ENCODE assay signal across 12 cellular contexts in genomic region chr5:33890633-33891032, GRCh38. TPM values are rescaled to one million over a fixed set of nuclear protein-coding genes. Genes with fewer than 3 reads are reported as not detected.
DNase-seq lines count a peak whose midpoint lies in the region; FAIRE-seq and TF ChIP-seq lines count a peak whose summit lies in the region.
"Had no signal": no experiment of that assay in that cellular context is flagged by ENCODE, and none has a peak within 500 bp of the region (broad histone marks: within the 10 kb centered on the region; RNA-seq: fewer than 3 reads in every experiment).

No MANE protein-coding gene starts in this region.

- intact Hi-C loops in breast epithelium (cut with DNase I; ENCODE audit: low total_unique reads) = no loop called here

- H3K27me3 ChIP-seq in breast epithelium (no peaks in the 10 kb centered on the region), mesendoderm (ENCODE audit: insufficient read depth, low read length, poor library complexity) (no peaks in the 10 kb centered on the region), MM.1S (replicated peaks; ENCODE audit: insufficient read depth, low read length) (no peaks in the 10 kb centered on the region), small intestine (ENCODE audit: control insufficient read depth in 2 of 2, insufficient read depth in 2 of 2, low read length in 2 of 2) (no peaks in the 10 kb centered on the region)

- H3K27ac ChIP-seq in breast epithelium (peak overlapping the region in 1 of 2 donors; percentile 84), mesendoderm (ENCODE audit: low read depth, low read length) (no peak overlapping the region), MM.1S (ENCODE audit: low read length) (no peak overlapping the region), small intestine (ENCODE audit: low read depth in 1 of 2, low read length in 1 of 2) (no peak overlapping the region)

- H2BK5ac ChIP-seq in mesendoderm (ENCODE audit: low read length) = no peak overlapping the region

- H3K4me1 ChIP-seq in breast epithelium (no peaks in the 10 kb centered on the region), mesendoderm (ENCODE audit: control insufficient read depth, low read depth, low read length) (peaks cover 2% of the 10 kb centered on the region), MM.1S (ENCODE audit: low read length) (no peaks in the 10 kb centered on the region), small intestine (ENCODE audit: control insufficient read depth in 2 of 2, insufficient read depth in 1 of 2, low read depth in 1 of 2, low read length in 1 of 2) (no peaks in the 10 kb centered on the region)
- H3K4me1 ChIP-seq: Caco-2 had no signal

- no peaks in the 10 kb centered on the region for H3K79me2 ChIP-seq in mesendoderm (ENCODE audit: control insufficient read depth, insufficient read depth, low read length)
- H3K79me2 ChIP-seq in MM.1S (ENCODE audit: low read length) = no peaks in the 10 kb centered on the region

- no peak overlapping the region for H2BK15ac ChIP-seq in mesendoderm (replicated peaks; ENCODE audit: low read depth)

- H2BK120ac ChIP-seq in mesendoderm (ENCODE audit: low read depth, low read length) = no peak overlapping the region

- H3K4me3 ChIP-seq in AG10803 (ENCODE audit: low read length) (peak overlapping the region; percentile 71), breast epithelium (peak overlapping the region; percentile 47 to 75 (median 52)), mesendoderm (ENCODE audit: low read length) (no peak overlapping the region), MM.1S (ENCODE audit: low read length) (no peak overlapping the region), small intestine (ENCODE audit: low read depth in 1 of 2, low read length in 2 of 2) (no peak overlapping the region)

- peak overlapping the region; percentile 70 for H3K56ac ChIP-seq in mesendoderm (ENCODE audit: low read length)

- H4K20me1 ChIP-seq in MM.1S (ENCODE audit: insufficient read depth, low read length) = no peaks in the 10 kb centered on the region

- no peaks in the 10 kb centered on the region for H3F3A ChIP-seq in MM.1S (ENCODE audit: insufficient read depth, low read length)

- H3K4ac ChIP-seq in mesendoderm (ENCODE audit: low read depth, low read length) = no peak overlapping the region

- no peak overlapping the region for H3K18ac ChIP-seq in mesendoderm (ENCODE audit: low read length)

- no peak for TF ChIP-seq POLR2A in breast epithelium (IDR thresholded peaks at IDR 0.05)

- no peak overlapping the region for H4K8ac ChIP-seq in mesendoderm (ENCODE audit: low read depth, low read length)

- FAIRE-seq in small intestine (lab: Jason Lieb, UNC) = no peak

- no peak overlapping the region for H2AK5ac ChIP-seq in mesendoderm (ENCODE audit: low read length)

- H3K23ac ChIP-seq in mesendoderm (ENCODE audit: low read length) = no peak overlapping the region

- H3K9ac ChIP-seq in mesendoderm (ENCODE audit: low read length) = no peak overlapping the region
- no peak overlapping the region for H3K9ac ChIP-seq in MM.1S (ENCODE audit: low read length)

- CTCF ChIA-PET in HEK293T (lab: Yijun Ruan, JAX) = no interaction called here

- peaks cover under 1% of the 10 kb centered on the region for H3K79me1 ChIP-seq in mesendoderm (ENCODE audit: low read length)

- POLR2A ChIA-PET in HEK293T (lab: Yijun Ruan, JAX) = no interaction called here

- no peaks in the 10 kb centered on the region for H3K9me3 ChIP-seq in breast epithelium
- no peaks in the 10 kb centered on the region for H3K9me3 ChIP-seq in MM.1S (replicated peaks; ENCODE audit: insufficient read depth, low read length)
- H3K9me3 ChIP-seq in small intestine (ENCODE audit: control insufficient read depth, low read depth) = no peaks in the 10 kb centered on the region
- H3K9me3 ChIP-seq: Caco-2 had no signal

- no peak overlapping the region for H2AFZ ChIP-seq in MM.1S (ENCODE audit: low read length)

- WGBS in mesendoderm (ENCODE audit: extremely low coverage, insufficient coverage, low lambda C conversion rate) = no CpG with 5 or more reads among the region's 7 CpGs
- WGBS in small intestine, 3 donors = 59 to 72% (median 60%) methylated on average over 7 of the region's 7 CpGs

- no peak overlapping the region for H4K5ac ChIP-seq in mesendoderm (ENCODE audit: low read length)

- TF ChIP-seq CTCF in AG10803 (conservative IDR thresholded peaks at IDR 0.05; ENCODE audit: low read length) (peak; percentile 51), breast epithelium (IDR thresholded peaks at IDR 0.05) (no peak), MM.1S (IDR thresholded peaks at IDR 0.05; ENCODE audit: low read length) (no peak)

- no peaks in the 10 kb centered on the region for H3K9me2 ChIP-seq in MM.1S (replicated peaks; ENCODE audit: insufficient read depth, low read length)

- DNase-seq in AG10803 (ENCODE audit: low read depth) (peak; percentile 38), HEK293T (ENCODE audit: extremely low spot score) (peak; percentile 25), breast epithelium (ENCODE audit: low spot score in 2 of 2) (no peak), mesendoderm (peak; percentile 54), MM.1S (no peak), dermis blood vessel endothelial cell (no peak), small intestine (no peak)
- DNase-seq in stimulated activated naive CD4-positive, alpha-beta T cell treated with Interleukin-2 at 50 U/mL for 16 hours (lab: John Stamatoyannopoulos, UW) = no peak
- DNase-seq: activated effector memory CD4-positive, alpha-beta T cell treated with Interleukin-2 at 50 U/mL for 16 hours; Caco-2 had no signal

- H3K36me3 ChIP-seq in breast epithelium (no peaks in the 10 kb centered on the region), mesendoderm (ENCODE audit: control insufficient read depth, insufficient read depth, low read length) (no peaks in the 10 kb centered on the region), MM.1S (replicated peaks; ENCODE audit: insufficient read depth, low read length) (no peaks in the 10 kb centered on the region), small intestine (ENCODE audit: control insufficient read depth in 2 of 2, insufficient read depth in 2 of 2, low read length in 2 of 2) (no peaks in the 10 kb centered on the region)

- H3K4me2 ChIP-seq in mesendoderm (ENCODE audit: low read length) = no peak overlapping the region
- no peak overlapping the region for H3K4me2 ChIP-seq in MM.1S (ENCODE audit: low read depth, low read length)

TF ChIP-seq in HEK293T, 16 proteins besides CTCF, POLR2A, EP300 and RAD21:
- TF ChIP-seq FOXM1 (IDR thresholded peaks at IDR 0.05; ENCODE audit: borderline replicate concordance) (no peak), L3MBTL2 (conservative IDR thresholded peaks at IDR 0.05) (no peak), BHLHE40 (IDR thresholded peaks at IDR 0.05; ENCODE audit: borderline replicate concordance) (no peak), LEF1 (IDR thresholded peaks at IDR 0.05; ENCODE audit: borderline replicate concordance) (no peak), HDGF (IDR thresholded peaks at IDR 0.05; ENCODE audit: borderline replicate concordance) (no peak), FOXK2 (IDR thresholded peaks at IDR 0.05) (no peak), ARNT (IDR thresholded peaks at IDR 0.05) (no peak), ZNF384 (IDR thresholded peaks at IDR 0.05) (no peak), FOXA1 (IDR thresholded peaks at IDR 0.05) (no peak), CTBP1 (IDR thresholded peaks at IDR 0.05; ENCODE audit: borderline replicate concordance) (no peak)

RNA-seq across cellular contexts. Expression of gene ADAMTS12, which starts 1.2 kb away (rescaled TPM):
- total RNA-seq in breast epithelium (10 to 100 TPM in 2 of 3 donors, 1 to 10 TPM in 1; 4.4 to 17.4 (median 15.0) TPM), dermis blood vessel endothelial cell (1.0 and 2.3 TPM in 2 replicates)
- polyA plus RNA-seq in mesendoderm (2013, experiment 1 of 2) = 2.5 TPM
- 2.5 TPM for polyA plus RNA-seq in mesendoderm (2013, experiment 2 of 2)
- polyA plus RNA-seq in small intestine = under 1 TPM in 2 of 3 donors, not detected in 1; 0.37 to 0.54 TPM
- total RNA-seq: Caco-2 had no signal

RNA-seq across cellular contexts. Expression of gene RXFP3, which starts 45.6 kb away (rescaled TPM):
- total RNA-seq in breast epithelium (not detected), dermis blood vessel endothelial cell (not detected in 2 replicates)
- 0.03 TPM for polyA plus RNA-seq in mesendoderm (2013, experiment 1 of 2)
- polyA plus RNA-seq in mesendoderm (2013, experiment 2 of 2) = not detected
- polyA plus RNA-seq in small intestine = not detected
- total RNA-seq: Caco-2, mononuclear cell had no signal
- polyA plus RNA-seq: thymus had no signal

Comparison
In these comparisons a context has a peak if more than half of its experiments do, and no peak if none do; other contexts are left out.
1. DNase-seq: peak in AG10803 (single experiment), HEK293T (single experiment) and mesendoderm (single experiment); none in breast epithelium (0 of 2), MM.1S (single experiment), dermis blood vessel endothelial cell (single experiment), stimulated activated naive CD4-positive, alpha-beta T cell treated with Interleukin-2 at 50 U/mL for 16 hours (single experiment) and small intestine (single experiment).
2. H3K4me3 ChIP-seq: peak in AG10803 (single experiment) and breast epithelium (3 of 3); none in mesendoderm (single experiment), MM.1S (single experiment) and small intestine (0 of 2).